8 cellular contexts compared by ENCODE assay signal in the genomic region with DNA sequence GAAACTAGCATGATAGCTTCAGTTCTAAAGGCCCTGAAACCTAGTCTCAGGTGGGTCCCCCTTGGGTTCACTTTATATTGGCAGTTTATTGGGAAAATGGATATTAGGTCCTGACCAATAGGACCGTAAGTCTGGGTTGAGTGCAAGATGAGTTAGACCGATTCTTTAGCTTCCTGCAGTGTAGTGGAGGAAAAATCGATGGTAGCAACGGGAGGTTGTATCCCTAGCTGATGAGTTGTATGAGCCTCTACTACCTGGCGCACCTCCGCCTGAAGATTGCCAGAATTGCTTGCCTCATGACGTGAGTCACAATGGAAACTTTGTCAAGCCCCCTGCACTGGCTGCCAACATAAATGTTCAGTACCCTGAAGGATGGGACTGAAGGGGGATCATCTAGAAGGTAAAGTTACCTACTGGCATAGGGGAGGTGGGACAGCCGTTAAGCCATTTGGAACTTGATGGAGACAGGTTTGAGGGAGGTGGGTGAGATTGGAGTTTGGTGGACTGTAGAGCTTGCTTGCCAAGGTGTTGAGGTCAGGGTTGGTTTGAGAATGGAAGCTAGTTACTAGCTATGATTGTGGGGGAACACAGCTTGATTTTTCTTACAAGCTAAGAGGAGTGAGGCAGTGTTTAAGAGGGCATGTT. TPM values are rescaled to one million over a fixed set of nuclear protein-coding genes. Genes with fewer than 3 reads are reported as not detected.
A peak's percentile ranks its signal among the peaks of the same experiment; 100 is the strongest.
DNase-seq lines count a peak whose midpoint lies in the region; ATAC-seq and TF ChIP-seq lines count a peak whose summit lies in the region.

No MANE protein-coding gene starts in this region.

- no peaks in the 10 kb centered on the region for H3K27me3 Mint-ChIP-seq in Calu3 (ENCODE audit: unreplicated experiment)

- peak overlapping the region; percentile 98 for H3K27ac Mint-ChIP-seq in Calu3 (ENCODE audit: unreplicated experiment)

- peak overlapping the region; percentile 99 for H3K4me2 ChIP-seq in PC-9

- no TSS peak for BruUV-seq in Calu3 (replicated peaks; lab: Mats Ljungman, UMichigan)
- BruUV-seq in PC-9 (replicated peaks; lab: Mats Ljungman, UMichigan): no TSS peak

- H3K36me3 Mint-ChIP-seq in Calu3 (ENCODE audit: insufficient read depth, unreplicated experiment): peaks cover 99% of the 10 kb centered on the region

- DNase-seq in Calu3: no peak
- no peak for DNase-seq in PC-9
- peak in 1 of 4 donors; percentile 27 for DNase-seq in body of pancreas
- no peak for DNase-seq in caudate nucleus (lab: John Stamatoyannopoulos, UW)
- no peak for DNase-seq in sciatic nerve (ENCODE audit: low spot score)
- DNase-seq in SKM-1 (lab: John Stamatoyannopoulos, UW; ENCODE audit: unreplicated experiment): no peak
- no peak for DNase-seq in ACHN

- H3F3A ChIP-seq in PC-9 (ENCODE audit: insufficient read depth, low read depth): peaks cover 92% of the 10 kb centered on the region

- no peaks in the 10 kb centered on the region for H3K9me3 Mint-ChIP-seq in Calu3 (ENCODE audit: low read depth, unreplicated experiment)

- H3K4me3 ChIP-seq in PC-9 (peak overlapping the region; percentile 83; the same call in 1 of the 2 replicates), body of pancreas (no peak overlapping the region), muscle layer of duodenum (ENCODE audit: low read depth in 1 of 2, low read length in 2 of 2) (peak overlapping the region in 1 of 2 donors; percentile 19)

- POLR2A ChIA-PET in PC-9 (lab: Charles Lee; ENCODE audit: unreplicated experiment): interaction anchor here (0.6 to 1.1 kb wide), 4 partner anchors 13 to 636 kb away, joined by 3 to 6 read pairs (median 5); no protein-coding TSS in a partner anchor

- in situ Hi-C loops in ACHN (cut with HindIII; ENCODE audit: low pct_ligation_motif_present, low pct_unique_long_range_greater_than_20kb, low sequenced_read_pairs): no loop called here

- WGBS in body of pancreas, 2 donors: 67 to 73% methylated on average over 8 of the region's 8 CpGs

- peaks cover 48% of the 10 kb centered on the region for H4K20me1 ChIP-seq in PC-9 (ENCODE audit: insufficient read depth)

- H3K4me3 Mint-ChIP-seq in Calu3 (ENCODE audit: low read depth, unreplicated experiment): peak overlapping the region; percentile 96

- H3K4me1 Mint-ChIP-seq in Calu3 (ENCODE audit: low read depth, unreplicated experiment): peaks cover 33% of the 10 kb centered on the region

- no peaks in the 10 kb centered on the region for H3K9me2 ChIP-seq in PC-9 (ENCODE audit: insufficient read depth)

- H3K27ac ChIP-seq in PC-9 (peak overlapping the region; percentile 99), body of pancreas (peak overlapping the region; percentile 10 to 87 (median 45)), muscle layer of duodenum (ENCODE audit: low read length) (peak overlapping the region; percentile 76), caudate nucleus (ENCODE audit: low read depth, low read length) (no peak overlapping the region)

- H3K9me3 ChIP-seq in PC-9 (ENCODE audit: insufficient read depth, low read depth): no peaks in the 10 kb centered on the region
- no peaks in the 10 kb centered on the region for H3K9me3 ChIP-seq in body of pancreas
- H3K9me3 ChIP-seq in muscle layer of duodenum (ENCODE audit: control insufficient read depth in 1 of 2, low read length in 2 of 2): no peaks in the 10 kb centered on the region

- intact Hi-C loops in Calu3 (cut with micrococcal nuclease; ENCODE audit: unreplicated experiment) (loop anchor here (5.0 to 10.0 kb wide), 3 partner anchors 72 to 265 kb away; no protein-coding TSS in a partner anchor), PC-9 (cut with micrococcal nuclease; ENCODE audit: unreplicated experiment) (loop anchor here (2.0 to 5.0 kb wide), 4 partner anchors 73 to 263 kb away; a partner anchor contains a TSS), body of pancreas (cut with DNase I) (loop anchor here (10.0 kb wide), 1 partner anchor 265 kb away; no protein-coding TSS in a partner anchor), sciatic nerve (cut with DNase I) (no loop called here)

- TF ChIP-seq CTCF in Calu3 (IDR thresholded peaks at IDR 0.05; ENCODE audit: unreplicated experiment) (no peak), PC-9 (conservative IDR thresholded peaks at IDR 0.05) (no peak), body of pancreas (IDR thresholded peaks at IDR 0.05) (no peak)

- H3K36me3 ChIP-seq in PC-9 (ENCODE audit: low read depth) (peaks cover 45% of the 10 kb centered on the region), body of pancreas (replicated peaks in 1 of 2; ENCODE audit: insufficient read depth in 1 of 2, low read depth in 2 of 2) (peaks cover 0 to 22% of the 10 kb centered on the region in 2 donors), muscle layer of duodenum (ENCODE audit: control insufficient read depth in 1 of 2, insufficient read depth in 2 of 2, low read length in 2 of 2) (peaks cover 37 to 56% of the 10 kb centered on the region in 2 donors)

- H3K27me3 ChIP-seq in PC-9 (ENCODE audit: insufficient read depth, low read depth) (0 out of 2 replicates have a peak, but pooled peaks cover 3% of the 10 kb centered on the region), body of pancreas (no peaks in the 10 kb centered on the region), muscle layer of duodenum (ENCODE audit: low read depth, low read length) (no peaks in the 10 kb centered on the region)

- no peak overlapping the region for H2AFZ ChIP-seq in PC-9

- peak in 1 of 3 donors; percentile 29 for TF ChIP-seq POLR2A in body of pancreas (IDR thresholded peaks at IDR 0.05)

- H3K4me1 ChIP-seq in PC-9 (replicated peaks; ENCODE audit: insufficient read depth) (peaks cover 25% of the 10 kb centered on the region), body of pancreas (peaks cover 41% of the 10 kb centered on the region), muscle layer of duodenum (ENCODE audit: control insufficient read depth in 1 of 2, insufficient read depth in 2 of 2, low read length in 2 of 2) (peaks cover 25 to 38% of the 10 kb centered on the region in 2 donors)

- CTCF ChIA-PET in Calu3 (lab: Charles Lee): interaction anchor here (1.2 kb wide), 1 partner anchor 226 kb away, joined by 3 read pairs; no protein-coding TSS in a partner anchor
- CTCF ChIA-PET in PC-9 (lab: Charles Lee): interaction anchor here (0.6 kb wide), 1 partner anchor 93 kb away, joined by 8 read pairs; no protein-coding TSS in a partner anchor

- H3K79me2 ChIP-seq in PC-9 (ENCODE audit: low read depth): peaks cover 40% of the 10 kb centered on the region

- ATAC-seq in body of pancreas: no peak
- ATAC-seq in sciatic nerve: no peak

RNA-seq across cellular contexts. Expression of a gene that starts 4.0 kb away (rescaled TPM):
- total RNA-seq in Calu3 (2022) (95.3 and 95.9 TPM in 2 replicates), PC-9 (2021) (134 and 156 TPM in 2 replicates), body of pancreas (10 to 100 TPM; 10.1 to 23.4 TPM), sciatic nerve (10.7 TPM)

RNA-seq across cellular contexts. Expression of a gene that starts 43.1 kb away (rescaled TPM):
- total RNA-seq in Calu3 (2022): 29.9 and 40.4 TPM in 2 replicates
- 31.7 and 43.0 TPM in 2 replicates for total RNA-seq in PC-9 (2021)
- 10 to 100 TPM in 1 of 2 donors, 1 to 10 TPM in 1; 8.9 to 14.3 TPM for total RNA-seq in body of pancreas
- total RNA-seq in sciatic nerve: 31.0 TPM
